ENCODE assay signal across 21 cellular contexts in the genomic region with DNA sequence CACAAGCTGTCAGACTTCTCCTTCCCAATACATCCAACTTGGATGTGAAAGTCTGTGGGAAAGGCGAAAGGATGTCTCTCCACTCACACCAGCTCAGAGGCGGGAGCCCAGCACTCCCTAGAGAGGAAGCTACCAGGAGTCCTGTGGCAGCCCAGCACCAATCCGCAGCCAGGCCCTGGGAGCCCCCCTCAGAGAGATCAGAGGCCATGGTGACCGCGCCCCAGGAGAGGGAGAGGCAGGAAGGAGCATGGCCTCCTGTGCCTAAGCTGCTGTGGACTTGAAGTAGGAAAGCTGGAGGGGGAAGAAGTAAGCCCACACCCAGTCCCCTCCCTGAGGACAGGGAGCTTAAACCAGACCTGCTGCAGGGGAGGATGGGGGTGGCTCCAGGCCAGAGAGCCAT. TPM values are rescaled to one million over a fixed set of nuclear protein-coding genes. Genes with fewer than 3 reads are reported as not detected.
A peak's percentile ranks its signal among the peaks of the same experiment; 100 is the strongest.
DNase-seq lines count a peak whose midpoint lies in the region; ATAC-seq and TF ChIP-seq lines count a peak whose summit lies in the region.
"Had no signal": no experiment of that assay in that cellular context is flagged by ENCODE, and none has a peak within 500 bp of the region (broad histone marks: within the 10 kb centered on the region; RNA-seq: fewer than 3 reads in every experiment).

No MANE protein-coding gene starts in this region.

- intact Hi-C loops in Right ventricle myocardium superior (cut with DNase I) = no loop called here
- intact Hi-C loops in sciatic nerve (cut with DNase I) = no loop called here

- no peaks in the 10 kb centered on the region for H3K79me2 ChIP-seq in osteoblast (ENCODE audit: insufficient read depth, low read length)

- peaks cover 0 to 10% of the 10 kb centered on the region in 2 donors for H3K4me1 ChIP-seq in right atrium auricular region
- H3K4me1 ChIP-seq in osteoblast (ENCODE audit: insufficient read depth, low read length) = no peaks in the 10 kb centered on the region
- H3K4me1 ChIP-seq: Peyer's patch, SJSA1 had no signal

- H3K4me3 ChIP-seq in right atrium auricular region (no peak overlapping the region), osteoblast (ENCODE audit: insufficient read depth, low read length) (no peak overlapping the region)
- H3K4me3 ChIP-seq: Peyer's patch, SJSA1 had no signal

- no peaks in the 10 kb centered on the region for H4K20me1 ChIP-seq in osteoblast (ENCODE audit: insufficient read depth, low read length)

- no peaks in the 10 kb centered on the region for H3K27me3 ChIP-seq in right atrium auricular region
- no peaks in the 10 kb centered on the region for H3K27me3 ChIP-seq in osteoblast (ENCODE audit: insufficient read depth, low read length)
- H3K27me3 ChIP-seq: Peyer's patch, SJSA1 had no signal

- H3K27ac ChIP-seq in right atrium auricular region (peak overlapping the region in 1 of 2 donors; percentile 17), osteoblast (ENCODE audit: low read depth, low read length) (no peak overlapping the region)
- H3K27ac ChIP-seq: 22Rv1, Peyer's patch, SJSA1 had no signal

- H3K9me3 ChIP-seq in right atrium auricular region (no peaks in the 10 kb centered on the region), osteoblast (ENCODE audit: low read depth, low read length) (no peaks in the 10 kb centered on the region)
- H3K9me3 ChIP-seq: Peyer's patch, SJSA1 had no signal

- DNase-seq in NCI-H82 (lab: John Stamatoyannopoulos, UW) = peak; percentile 30
- DNase-seq in NCI-H82 treated with DMSO at 0.1 percent for 48 hours (lab: John Stamatoyannopoulos, UW; ENCODE audit: unreplicated experiment) = no peak
- DNase-seq in Right ventricle myocardium superior = peak; percentile 66
- DNase-seq in right atrium auricular region (ENCODE audit: low spot score) = peak; percentile 70
- DNase-seq in sciatic nerve (ENCODE audit: low spot score) = no peak
- DNase-seq in osteoblast (ENCODE audit: insufficient read length, low spot score, missing footprints) = no peak
- no peak for DNase-seq in MV-4-11 (lab: John Stamatoyannopoulos, UW)
- DNase-seq: DMS53, EL, GF-D8, KG1, NCI-H1092 treated with DMSO at 0.1 percent for 48 hours, NCI-H1436 treated with DMSO at 0.1 percent for 48 hours, NCI-H1930, NCI-H2227 treated with DMSO at 0.1 percent for 48 hours, NCI-H510A treated with DMSO at 0.1 percent for 48 hours, NCI-H748 treated with DMSO at 0.1 percent for 48 hours, Peyer's patch had no signal

- H3K4me2 ChIP-seq in osteoblast (ENCODE audit: insufficient read depth, low read length) = no peak overlapping the region

- TF ChIP-seq CTCF in right atrium auricular region (IDR thresholded peaks at IDR 0.05) = no peak
- TF ChIP-seq CTCF in osteoblast (IDR thresholded peaks at IDR 0.05; ENCODE audit: extremely low read depth, low read depth, low read length) = no peak

- H3K36me3 ChIP-seq in right atrium auricular region = no peaks in the 10 kb centered on the region
- no peaks in the 10 kb centered on the region for H3K36me3 ChIP-seq in osteoblast (ENCODE audit: insufficient read depth, low read length)
- H3K36me3 ChIP-seq: Peyer's patch, SJSA1 had no signal

- ATAC-seq in Right ventricle myocardium superior (ENCODE audit: poor library complexity) (peak; percentile 36), sciatic nerve (peak; percentile 31), HG03469 (IDR thresholded peaks at IDR 0.05; ENCODE audit: unreplicated experiment) (no peak)

- H2AFZ ChIP-seq in osteoblast (ENCODE audit: low read length) = no peak overlapping the region

RNA-seq across cellular contexts. Expression of a gene that starts 24.4 kb away (rescaled TPM):
- 38.9 TPM for total RNA-seq in Right ventricle myocardium superior
- total RNA-seq in right atrium auricular region = 10 to 100 TPM; 17.2 to 32.1 TPM
- total RNA-seq in sciatic nerve = 13.5 TPM
- total RNA-seq in osteoblast = under 0.01 and 0.36 TPM in 2 replicates
- total RNA-seq: SJSA1 had no signal

Comparison
In these comparisons a context has a peak if more than half of its experiments do, and no peak if none do; other contexts are left out.
1. DNase-seq: peak in NCI-H82 (single experiment), Right ventricle myocardium superior (single experiment) and right atrium auricular region (single experiment); none in NCI-H82 treated with DMSO at 0.1 percent for 48 hours (single experiment), sciatic nerve (single experiment), osteoblast (single experiment) and MV-4-11 (single experiment).
2. RNA of a gene that starts 24.4 kb away (total RNA-seq): 38.9 TPM in Right ventricle myocardium superior (single experiment), 17.2 to 32.1 TPM in right atrium auricular region and 13.5 TPM in sciatic nerve (single experiment); under 0.01 to 0.36 TPM in osteoblast; every median in the first group is over 10 times any median in the second.